ENCODE assay signal across 9 cellular contexts in genomic region chr6:13226071-13226470, GRCh38.
"Had no signal": no experiment of that assay in that cellular context is flagged by ENCODE, and none has a peak within 500 bp of the region (broad histone marks: within the 10 kb centered on the region; RNA-seq: fewer than 3 reads in every experiment).

No MANE protein-coding gene starts in this region.

- H3K9ac ChIP-seq: GM23248 had no signal

- H3K36me3 ChIP-seq: HAP-1 had no signal

- H3K9me3 ChIP-seq: HAP-1 had no signal

- H3K4me3 ChIP-seq: GM23248, HAP-1 had no signal

- DNase-seq: GM23248, GOT3, H7, HFFc6, IMR-90 had no signal

- ATAC-seq: HCT116, HepG2 had no signal

- H2AFZ ChIP-seq: GM23248 had no signal

- H3K4me3 Mint-ChIP-seq: HFFc6 had no signal

- H3K9me3 Mint-ChIP-seq: HFFc6 had no signal

- H3K27ac Mint-ChIP-seq: HFFc6 had no signal

- H3K27ac ChIP-seq: GM23248, HL-60 had no signal

- H3K4me1 ChIP-seq: HAP-1 had no signal
